In genomic region chr4:118591339-118592046, GRCh38 we compare ENCODE assay signal across 8 cellular contexts.
DNase-seq lines count a peak whose midpoint lies in the region; ATAC-seq lines count a peak whose summit lies in the region.
"Not testable (repeated sequence)": the region's sequence is repeated elsewhere in the genome, so short reads cannot be mapped to it uniquely, and the experiment has no call there.

No MANE protein-coding gene starts in this region.

- not testable (repeated sequence) for H3K4me1 Mint-ChIP-seq in activated CD4-positive, alpha-beta memory T cell treated with anti-CD3 and anti-CD28 coated beads for 36 hours (ENCODE audit: low read depth)

- peak overlapping the region; percentile 98 for H3K27ac Mint-ChIP-seq in activated CD4-positive, alpha-beta memory T cell treated with anti-CD3 and anti-CD28 coated beads for 36 hours

- POLR2A ChIA-PET in activated CD4-positive, alpha-beta memory T cell treated with anti-CD3 and anti-CD28 coated beads for 36 hours (lab: Charles Lee) = not testable (repeated sequence)

- H3K36me3 ChIP-seq in BLaER1 = not testable (repeated sequence)

- not testable (repeated sequence) for H4K20me1 ChIP-seq in BLaER1

- intact Hi-C loops in activated CD4-positive, alpha-beta memory T cell treated with anti-CD3 and anti-CD28 coated beads for 36 hours (cut with micrococcal nuclease) = loop anchor here (1.0 kb wide), 3 partner anchors 94 to 709 kb away; partner anchors contain the start of gene METTL14

- not testable (repeated sequence) for H3K27me3 ChIP-seq in BLaER1

- H3K27ac ChIP-seq in BLaER1 = peak overlapping the region; percentile 73

- H3K4me2 ChIP-seq in BLaER1 = peak overlapping the region; percentile 63

- peak overlapping the region; percentile 68 for H3K4me3 ChIP-seq in BLaER1

- peak overlapping the region; percentile 70 for H3K9ac ChIP-seq in BLaER1

- not testable (repeated sequence) for H3K36me3 Mint-ChIP-seq in activated CD4-positive, alpha-beta memory T cell treated with anti-CD3 and anti-CD28 coated beads for 36 hours

- not testable (repeated sequence) for H3K4me1 ChIP-seq in BLaER1

- not testable (repeated sequence) for H3K9me3 ChIP-seq in BLaER1

- peak; percentile 99 for ATAC-seq in HG03439 (IDR thresholded peaks at IDR 0.05; ENCODE audit: unreplicated experiment)
- peak; percentile 92 for ATAC-seq in left lobe of liver

- CTCF ChIA-PET in activated CD4-positive, alpha-beta memory T cell treated with anti-CD3 and anti-CD28 coated beads for 36 hours (lab: Charles Lee) = not testable (repeated sequence)

- H3K27me3 Mint-ChIP-seq in activated CD4-positive, alpha-beta memory T cell treated with anti-CD3 and anti-CD28 coated beads for 36 hours = not testable (repeated sequence)

- peak overlapping the region; percentile 98 for H3K4me3 Mint-ChIP-seq in activated CD4-positive, alpha-beta memory T cell treated with anti-CD3 and anti-CD28 coated beads for 36 hours

- H3K9me3 Mint-ChIP-seq in activated CD4-positive, alpha-beta memory T cell treated with anti-CD3 and anti-CD28 coated beads for 36 hours = not testable (repeated sequence)

- DNase-seq in GM19240 (ENCODE audit: insufficient read length, low spot score) (peak; percentile 65), NCI-H748 (lab: John Stamatoyannopoulos, UW; ENCODE audit: unreplicated experiment) (peak; percentile 88), dermis blood vessel endothelial cell (peak; percentile 97), left lobe of liver (ENCODE audit: low spot score) (peak; percentile 92)
- peak; percentile 98 for DNase-seq in activated CD4-positive, alpha-beta memory T cell treated with anti-CD3 and anti-CD28 coated beads for 36 hours
- DNase-seq in stimulated activated CD4-positive, alpha-beta T cell treated with anti-CD3 and anti-CD28 coated beads, Interleukin-1b, Interleukin-23, amount 100 ng/mL, for 4 hours (ENCODE audit: low read depth in 2 of 2) = peak; percentile 93 to 94

Comparison
In these comparisons a context has a peak if more than half of its experiments do, and no peak if none do; other contexts are left out.
1. Peak in every context shown above with its lines: DNase-seq, ATAC-seq, H3K4me3 ChIP-seq and H3K27ac ChIP-seq.